Comparison of ENCODE assay signal across 20 cellular contexts in genomic region chr12:47068539-47068938, GRCh38. TPM values are rescaled to one million over a fixed set of nuclear protein-coding genes. Genes with fewer than 3 reads are reported as not detected.
DNase-seq lines count a peak whose midpoint lies in the region; ATAC-seq and TF ChIP-seq lines count a peak whose summit lies in the region.
"Had no signal": no experiment of that assay in that cellular context is flagged by ENCODE, and none has a peak within 500 bp of the region (broad histone marks: within the 10 kb centered on the region; RNA-seq: fewer than 3 reads in every experiment).

No MANE protein-coding gene starts in this region.

- POLR2A ChIA-PET in A673 (lab: Charles Lee; ENCODE audit: low non-redundant PET), result no interaction called here

- CTCF ChIA-PET in A673 (lab: Charles Lee), result no interaction called here

- H3K27me3 ChIP-seq in A673 (replicated peaks; ENCODE audit: insufficient read depth, low read depth, low read length, poor library complexity) (no peaks in the 10 kb centered on the region), brain microvascular endothelial cell (replicated peaks) (no peaks in the 10 kb centered on the region)
- H3K27me3 ChIP-seq: foreskin keratinocyte had no signal

- H3K36me3 ChIP-seq in A673 (ENCODE audit: insufficient read depth, low read length, poor library complexity, severe bottlenecking), result no peaks in the 10 kb centered on the region
- H3K36me3 ChIP-seq in brain microvascular endothelial cell (replicated peaks), result no peaks in the 10 kb centered on the region

- in situ Hi-C loops in brain microvascular endothelial cell (cut with HindIII; ENCODE audit: low pct_ligation_motif_present, low sequenced_read_pairs), result no loop called here

- BruUV-seq in A673 (replicated peaks; lab: Mats Ljungman, UMichigan), result no TSS peak

- no peak for ATAC-seq in GM19397 (IDR thresholded peaks at IDR 0.05; ENCODE audit: unreplicated experiment)
- no peak for ATAC-seq in activated CD4-positive, CD25-positive, alpha-beta regulatory T cell treated with anti-CD3 and anti-CD28 coated beads, Interleukin-2, amount 50 U/mL, for 24 hours
- no peak for ATAC-seq in GM19035 (IDR thresholded peaks at IDR 0.05; ENCODE audit: unreplicated experiment)
- ATAC-seq: foreskin keratinocyte, K562, Right ventricle myocardium inferior had no signal

- intact Hi-C loops in A673 (cut with micrococcal nuclease; ENCODE audit: unreplicated experiment), result no loop called here

- TF ChIP-seq CTCF in A673 (conservative IDR thresholded peaks at IDR 0.05; ENCODE audit: low read depth, low read length) (no peak), brain microvascular endothelial cell (IDR thresholded peaks at IDR 0.05; ENCODE audit: low read depth, low read length, missing control alignments) (no peak)

- no peaks in the 10 kb centered on the region for H3K9me3 ChIP-seq in A673 (ENCODE audit: low read depth, low read length, poor library complexity, severe bottlenecking)

- no peak overlapping the region for H3K4me3 ChIP-seq in A673 (ENCODE audit: low read depth, low read length, poor library complexity, severe bottlenecking)
- no peak overlapping the region for H3K4me3 ChIP-seq in brain microvascular endothelial cell (ENCODE audit: low read depth, low read length)
- H3K4me3 ChIP-seq: K562 had no signal

- peak; percentile 55 for DNase-seq in A673 (ENCODE audit: low spot score)
- peak; percentile 50 for DNase-seq in HT1080 (ENCODE audit: low read depth)
- peak; percentile 74 for DNase-seq in brain microvascular endothelial cell
- peak; percentile 64 for DNase-seq in myocyte (ENCODE audit: low read depth)
- DNase-seq in mucosa of gallbladder (ENCODE audit: low spot score), result no peak
- DNase-seq: activated CD4-positive, alpha-beta T cell treated with anti-CD3 and anti-CD28 coated beads for 4 hours; caudate nucleus; COR-L47; foreskin keratinocyte; mammary epithelial cell; NCI-H1105 treated with DMSO at 0.1 percent for 48 hours; NCI-H226; NK-92 treated with Interleukin-12 subunit alpha and Interleukin-12 subunit beta, amount 100 ng/mL, for 24 hours; stimulated activated CD4-positive, alpha-beta T cell treated with anti-CD3 and anti-CD28 coated beads, Interleukin-4, amount 100 ng/mL, for 24 hours; trophoblast cell had no signal

- H3K27ac ChIP-seq in A673 (ENCODE audit: low read depth, low read length, poor library complexity, severe bottlenecking) (no peak overlapping the region), brain microvascular endothelial cell (no peak overlapping the region)
- H3K27ac ChIP-seq: foreskin keratinocyte had no signal

- peaks cover 48% of the 10 kb centered on the region for H3K4me1 ChIP-seq in A673 (ENCODE audit: insufficient read depth, low read length, poor library complexity, severe bottlenecking)

RNA-seq across cellular contexts. Expression of gene PCED1B, which starts 10.9 kb away (rescaled TPM):
- total RNA-seq in A673 (2021) (2.1 and 3.1 TPM in 2 replicates), myocyte (0.99 and 2.8 TPM in 2 replicates), mucosa of gallbladder (9.5 TPM)
- total RNA-seq in HT1080 (2014; rRNA removed; shearing (Covaris generic)), result 0.24 and 0.50 TPM in 2 replicates
- 3.2 and 3.7 TPM in 2 replicates for polyA plus RNA-seq in HT1080 (2015; cell fraction: cytosol; rRNA removed)
- polyA plus RNA-seq in HT1080 (2015; cell fraction: nucleus; rRNA removed), result 5.3 and 7.8 TPM in 2 replicates
- polyA plus RNA-seq in myocyte (2012), result 19.5 TPM

RNA-seq across cellular contexts. Expression of gene AMIGO2, which starts 11.2 kb away (rescaled TPM):
- 10.9 and 16.7 TPM in 2 replicates for total RNA-seq in A673 (2021)
- total RNA-seq in HT1080 (2014; rRNA removed; shearing (Covaris generic)), result 134 and 138 TPM in 2 replicates
- polyA plus RNA-seq in HT1080 (2015; cell fraction: cytosol; rRNA removed), result 178 and 200 TPM in 2 replicates
- polyA plus RNA-seq in HT1080 (2015; cell fraction: nucleus; rRNA removed), result 286 and 294 TPM in 2 replicates
- total RNA-seq in myocyte, result 13.1 and 16.6 TPM in 2 replicates
- polyA plus RNA-seq in myocyte (2012), result 294 TPM
- 32.7 TPM for total RNA-seq in mucosa of gallbladder
